1 cellular context compared by ENCODE assay signal in genomic region chr4:141625023-141625422, GRCh38.
TF ChIP-seq lines count a peak whose summit lies in the region.

No MANE protein-coding gene starts in this region.

TF ChIP-seq in GM23338, 12 proteins besides CTCF, POLR2A, EP300 and RAD21 (continued from another document):
- 0 out of 2 replicates have a peak, but pooled peaks have one; percentile 8 for TF ChIP-seq ZNF462 (CRISPR knock-in tag; IDR thresholded peaks at IDR 0.05)
